32 cellular contexts compared by ENCODE assay signal in the genomic region with DNA sequence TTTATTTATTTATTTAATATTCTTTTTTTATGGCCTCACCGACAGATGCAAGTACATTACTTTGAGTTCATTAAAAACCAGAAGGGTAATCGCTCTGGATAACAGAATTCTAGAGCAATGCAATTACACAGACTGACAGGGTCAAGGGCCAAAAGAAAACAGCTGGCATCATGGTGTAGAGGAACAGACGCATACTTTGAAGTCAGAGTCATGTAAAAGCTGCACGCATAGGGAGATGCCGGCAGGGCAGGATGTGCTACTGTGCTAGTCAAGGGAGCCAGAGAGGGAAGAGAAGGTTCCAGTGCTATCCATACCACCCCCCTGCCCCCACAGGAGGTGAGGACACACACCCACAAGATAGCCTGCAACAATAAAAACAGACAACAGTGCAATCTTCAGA.
A peak's percentile ranks its signal among the peaks of the same experiment; 100 is the strongest.
DNase-seq lines count a peak whose midpoint lies in the region; ATAC-seq and TF ChIP-seq lines count a peak whose summit lies in the region.
"Had no signal": no experiment of that assay in that cellular context is flagged by ENCODE, and none has a peak within 500 bp of the region (broad histone marks: within the 10 kb centered on the region; RNA-seq: fewer than 3 reads in every experiment).

No MANE protein-coding gene starts in this region.

- POLR2A ChIA-PET in AG04449 (lab: Yijun Ruan, JAX) = no interaction called here

- H3K27me3 ChIP-seq in esophagus squamous epithelium (no peaks in the 10 kb centered on the region), WERI-Rb-1 (ENCODE audit: insufficient read depth, low read depth, severe bottlenecking) (no peaks in the 10 kb centered on the region)
- H3K27me3 ChIP-seq: body of pancreas, gastroesophageal sphincter, left lung, tibial nerve had no signal

- no peak for TF ChIP-seq POLR2A in esophagus squamous epithelium (IDR thresholded peaks at IDR 0.05)

- DNase-seq in AG04449 (ENCODE audit: low read depth, low spot score) = peak; percentile 31
- peak; percentile 95 for DNase-seq in HCEC 1CT
- peak; percentile 8 for DNase-seq in brain pericyte (ENCODE audit: low read depth, low spot score)
- peak; percentile 94 to 97 for DNase-seq in foreskin fibroblast
- no peak for DNase-seq in esophagus squamous epithelium (lab: John Stamatoyannopoulos, UW)
- DNase-seq in WERI-Rb-1 = no peak
- DNase-seq in stimulated activated CD4-positive, alpha-beta T cell treated with anti-CD3 and anti-CD28 coated beads, Interleukin-4, amount 100 ng/mL, for 1 hour = no peak
- DNase-seq: activated CD4-positive, alpha-beta T cell treated with anti-CD3 and anti-CD28 coated beads for 36 hours; activated CD8-positive, alpha-beta T cell treated with anti-CD3 and anti-CD28 coated beads, Interleukin-2, amount 10 ng/mL, durations not matched to agents 7 days and 5 days; activated effector memory CD4-positive, alpha-beta T cell treated with Interleukin-2 at 50 U/mL for 16 hours; body of pancreas; DMS153; effector CD4-positive, alpha-beta T cell; GDM1; H9; hippocampal formation; left lung; mesendoderm; naive thymus-derived CD8-positive, alpha-beta T cell; NCI-H510A; nucleus accumbens; PC-3; stimulated activated CD4-positive, alpha-beta T cell treated with anti-CD3 and anti-CD28 coated beads, Interleukin-1b, Interleukin-23, amount 100 ng/mL, for 48 hours; T-helper 2 cell had no signal

- H3K36me3 ChIP-seq in esophagus squamous epithelium (peaks cover 6 to 98% (median 28%) of the 10 kb centered on the region in 3 donors), WERI-Rb-1 (peaks cover 66% of the 10 kb centered on the region)
- H3K36me3 ChIP-seq: prostate gland had no signal

- 83 to 86% methylated on average over 5 of the region's 5 CpGs for WGBS in esophagus squamous epithelium, 2 donors

- no peaks in the 10 kb centered on the region for H3K4me1 ChIP-seq in esophagus squamous epithelium
- H3K4me1 ChIP-seq: body of pancreas, gastroesophageal sphincter, prostate gland, tibial nerve had no signal

- no peak for ATAC-seq in HG02623 (IDR thresholded peaks at IDR 0.05; ENCODE audit: unreplicated experiment)
- ATAC-seq: activated CD4-positive, alpha-beta T cell treated with anti-CD3 and anti-CD28 coated beads for 36 hours; activated CD8-positive, alpha-beta T cell treated with anti-CD3 and anti-CD28 coated beads, Interleukin-2, amount 10 ng/mL, durations not matched to agents 7 days and 5 days; body of pancreas; gastroesophageal sphincter; left lung; naive thymus-derived CD8-positive, alpha-beta T cell; PC-3; Right ventricle myocardium inferior had no signal

- intact Hi-C loops in esophagus squamous epithelium (cut with DNase I) = no loop called here

- no peak overlapping the region for H3K4me3 ChIP-seq in AG04449 (ENCODE audit: low read depth, low read length)
- no peak overlapping the region for H3K4me3 ChIP-seq in foreskin fibroblast (ENCODE audit: low read depth in 1 of 2, low read length in 2 of 2)
- H3K4me3 ChIP-seq in esophagus squamous epithelium = no peak overlapping the region
- H3K4me3 ChIP-seq in WERI-Rb-1 (ENCODE audit: low read depth, low read length) = no peak overlapping the region
- H3K4me3 ChIP-seq: body of pancreas, gastroesophageal sphincter, left lung, prostate gland, skin epidermis, tibial nerve had no signal

- H3K27ac ChIP-seq in esophagus squamous epithelium (no peak overlapping the region), WERI-Rb-1 (no peak overlapping the region)
- H3K27ac ChIP-seq: body of pancreas, epithelial cell of prostate, gastroesophageal sphincter, HL-60, left lung, prostate gland, skin epidermis, tibial nerve had no signal

- CTCF ChIA-PET in AG04449 (lab: Yijun Ruan, JAX) = interaction anchor here (0.9 to 2.0 kb wide), 9 partner anchors 9 to 348 kb away, joined by 3 to 6 read pairs (median 4); a partner anchor contains a TSS

- H3K9me3 ChIP-seq in esophagus squamous epithelium = no peaks in the 10 kb centered on the region
- no peaks in the 10 kb centered on the region for H3K9me3 ChIP-seq in WERI-Rb-1 (ENCODE audit: severe bottlenecking)
- H3K9me3 ChIP-seq: body of pancreas, gastroesophageal sphincter, left lung, prostate gland, tibial nerve had no signal

- TF ChIP-seq CTCF in AG04449 (IDR thresholded peaks at IDR 0.05; ENCODE audit: insufficient read depth, low read length, missing control alignments) (no peak), foreskin fibroblast (IDR thresholded peaks at IDR 0.05; ENCODE audit: low read depth, low read length) (no peak), esophagus squamous epithelium (IDR thresholded peaks at IDR 0.05) (no peak), WERI-Rb-1 (IDR thresholded peaks at IDR 0.05; ENCODE audit: low read depth, low read length) (no peak)

Comparison
In these comparisons a context has a peak if more than half of its experiments do, and no peak if none do; other contexts are left out.
1. DNase-seq: peak in AG04449 (single experiment), HCEC 1CT (single experiment), brain pericyte (single experiment) and foreskin fibroblast (2 of 2); none in esophagus squamous epithelium (single experiment), WERI-Rb-1 (single experiment) and stimulated activated CD4-positive, alpha-beta T cell treated with anti-CD3 and anti-CD28 coated beads, Interleukin-4, amount 100 ng/mL, for 1 hour (single experiment).